Comparison of ENCODE assay signal across 17 cellular contexts in genomic region chr2:189837336-189837735, GRCh38. TPM values are rescaled to one million over a fixed set of nuclear protein-coding genes. Genes with fewer than 3 reads are reported as not detected.
DNase-seq lines count a peak whose midpoint lies in the region; ATAC-seq and TF ChIP-seq lines count a peak whose summit lies in the region.
"Had no signal": no experiment of that assay in that cellular context is flagged by ENCODE, and none has a peak within 500 bp of the region (broad histone marks: within the 10 kb centered on the region; RNA-seq: fewer than 3 reads in every experiment).

No MANE protein-coding gene starts in this region.

- H3K27ac ChIP-seq in A673 (ENCODE audit: low read depth, low read length, poor library complexity, severe bottlenecking): peak overlapping the region; percentile 76
- peak overlapping the region; percentile 46 for H3K27ac ChIP-seq in PC-3 (ENCODE audit: low read length)
- no peak overlapping the region for H3K27ac ChIP-seq in mesenchymal stem cell (ENCODE audit: low read length, poor library complexity, severe bottlenecking)
- H3K27ac ChIP-seq: HL-60, Peyer's patch had no signal

- TF ChIP-seq CTCF in A673 (conservative IDR thresholded peaks at IDR 0.05; ENCODE audit: low read depth, low read length) (no peak), PC-3 (conservative IDR thresholded peaks at IDR 0.05; ENCODE audit: low read depth, low read length) (no peak)

- H4K20me1 ChIP-seq in PC-3 (ENCODE audit: low read length): no peaks in the 10 kb centered on the region

- peaks cover 6% of the 10 kb centered on the region for H3K79me1 ChIP-seq in mesenchymal stem cell (replicated peaks; ENCODE audit: low read length, poor library complexity, severe bottlenecking)

- H2BK12ac ChIP-seq in mesenchymal stem cell (ENCODE audit: low read length in 2 of 2): no peak overlapping the region

- BruUV-seq in A673 (replicated peaks; lab: Mats Ljungman, UMichigan) (no TSS peak), PC-3 (replicated peaks; lab: Mats Ljungman, UMichigan) (no TSS peak)

- H3K4me3 ChIP-seq in A673 (ENCODE audit: low read depth, low read length, poor library complexity, severe bottlenecking) (no peak overlapping the region), PC-3 (ENCODE audit: low read length) (no peak overlapping the region), mesenchymal stem cell (ENCODE audit: insufficient read depth in 1 of 2, low read depth in 1 of 2, low read length in 2 of 2) (no peak overlapping the region)
- H3K4me3 ChIP-seq: K562, Peyer's patch had no signal

- 90% methylated on average over 2 of the region's 2 CpGs for WGBS in mesenchymal stem cell

- H3K9me2 ChIP-seq in PC-3 (replicated peaks; ENCODE audit: low read length): no peaks in the 10 kb centered on the region

- CTCF ChIA-PET in A673 (lab: Charles Lee): no interaction called here
- CTCF ChIA-PET in PC-3 (lab: Charles Lee): no interaction called here

- H3K36me3 ChIP-seq in A673 (ENCODE audit: insufficient read depth, low read length, poor library complexity, severe bottlenecking) (no peaks in the 10 kb centered on the region), PC-3 (ENCODE audit: low read depth, low read length) (no peaks in the 10 kb centered on the region), mesenchymal stem cell (ENCODE audit: control insufficient read depth in 1 of 2, insufficient read depth in 2 of 2, low read depth in 1 of 2, low read length in 2 of 2) (peaks cover 0 to 14% of the 10 kb centered on the region in 2 experiments)
- H3K36me3 ChIP-seq: Peyer's patch had no signal

- no peak overlapping the region for H3K18ac ChIP-seq in mesenchymal stem cell (ENCODE audit: low read depth in 1 of 2, low read length in 2 of 2)

- no peaks in the 10 kb centered on the region for H3K9me3 ChIP-seq in A673 (ENCODE audit: low read depth, low read length, poor library complexity, severe bottlenecking)
- no peaks in the 10 kb centered on the region for H3K9me3 ChIP-seq in PC-3 (ENCODE audit: low read length)
- no peaks in the 10 kb centered on the region for H3K9me3 ChIP-seq in mesenchymal stem cell (ENCODE audit: control insufficient read depth, low read length)
- H3K9me3 ChIP-seq: Peyer's patch had no signal

- peak overlapping the region; percentile 26 for H3K27ac Mint-ChIP-seq in activated naive CD8-positive, alpha-beta T cell treated with anti-CD3 and anti-CD28 coated beads for 36 hours

- no peak overlapping the region for H4K8ac ChIP-seq in mesenchymal stem cell (ENCODE audit: low read length)

- H2AFZ ChIP-seq in PC-3 (ENCODE audit: low read length): no peak overlapping the region
- H2AFZ ChIP-seq in mesenchymal stem cell (ENCODE audit: low read depth, low read length): no peak overlapping the region

- peak overlapping the region; percentile 49 for H2BK120ac ChIP-seq in mesenchymal stem cell (ENCODE audit: low read depth, low read length)

- no peaks in the 10 kb centered on the region for H3K79me2 ChIP-seq in PC-3 (ENCODE audit: low read length)

- ATAC-seq in PC-3 (no peak), HG03354 (IDR thresholded peaks at IDR 0.05; ENCODE audit: poor library complexity, severe bottlenecking, unreplicated experiment) (no peak), Right ventricle myocardium inferior (no peak)
- ATAC-seq: K562 had no signal

- no peak overlapping the region for H3K4me3 Mint-ChIP-seq in activated naive CD8-positive, alpha-beta T cell treated with anti-CD3 and anti-CD28 coated beads for 36 hours
- H3K4me3 Mint-ChIP-seq: CD4-positive, CD25-positive, alpha-beta regulatory T cell had no signal

- peaks cover 9% of the 10 kb centered on the region for H3K4me1 Mint-ChIP-seq in activated naive CD8-positive, alpha-beta T cell treated with anti-CD3 and anti-CD28 coated beads for 36 hours

- H3K9me3 Mint-ChIP-seq in activated naive CD8-positive, alpha-beta T cell treated with anti-CD3 and anti-CD28 coated beads for 36 hours: no peaks in the 10 kb centered on the region
- H3K9me3 Mint-ChIP-seq: CD4-positive, CD25-positive, alpha-beta regulatory T cell had no signal

- H3K9ac ChIP-seq in PC-3 (ENCODE audit: low read length) (no peak overlapping the region), mesenchymal stem cell (ENCODE audit: low read length) (no peak overlapping the region)

- H3K27me3 ChIP-seq in A673 (replicated peaks; ENCODE audit: insufficient read depth, low read depth, low read length, poor library complexity) (no peaks in the 10 kb centered on the region), PC-3 (ENCODE audit: low read length) (no peaks in the 10 kb centered on the region), mesenchymal stem cell (ENCODE audit: control insufficient read depth in 1 of 2, insufficient read depth in 1 of 2, low read length in 2 of 2) (no peaks in the 10 kb centered on the region)
- H3K27me3 ChIP-seq: Peyer's patch had no signal

- intact Hi-C loops in A673 (cut with micrococcal nuclease; ENCODE audit: unreplicated experiment): no loop called here
- intact Hi-C loops in PC-3 (cut with micrococcal nuclease): no loop called here
- intact Hi-C loops in Right ventricle myocardium inferior (cut with DNase I): no loop called here

- no peaks in the 10 kb centered on the region for H3F3A ChIP-seq in PC-3 (ENCODE audit: low read length, unreplicated experiment)

- peak overlapping the region; percentile 78 for H2AK5ac ChIP-seq in mesenchymal stem cell (ENCODE audit: low read length, severe bottlenecking)

- H3K4me2 ChIP-seq in PC-3 (ENCODE audit: low read length) (no peak overlapping the region), mesenchymal stem cell (ENCODE audit: low read length, poor library complexity, severe bottlenecking) (no peak overlapping the region)

- no peak overlapping the region for H2BK5ac ChIP-seq in mesenchymal stem cell (ENCODE audit: low read depth, low read length, poor library complexity, severe bottlenecking)

- no peak overlapping the region for H2BK15ac ChIP-seq in mesenchymal stem cell (ENCODE audit: low read depth, poor library complexity, severe bottlenecking)

- POLR2A ChIA-PET in A673 (lab: Charles Lee; ENCODE audit: low non-redundant PET) (interaction anchor here (0.6 kb wide), 1 partner anchor 164 kb away, joined by 3 read pairs; no protein-coding TSS in a partner anchor), PC-3 (lab: Charles Lee; ENCODE audit: unreplicated experiment) (interaction anchor here (0.5 kb wide), 1 partner anchor 1047 kb away, joined by 12 read pairs; no protein-coding TSS in a partner anchor)

- no peak overlapping the region for H3K23ac ChIP-seq in mesenchymal stem cell (ENCODE audit: low read length in 2 of 2)

- DNase-seq in A673 (ENCODE audit: low spot score): no peak
- DNase-seq in PC-3: no peak
- no peak for DNase-seq in activated naive CD8-positive, alpha-beta T cell treated with anti-CD3 and anti-CD28 coated beads for 36 hours
- DNase-seq in mesenchymal stem cell: no peak
- DNase-seq in NCI-H82 treated with DMSO at 0.1 percent for 48 hours (lab: John Stamatoyannopoulos, UW; ENCODE audit: unreplicated experiment): no peak
- DNase-seq in DMS114 treated with DMSO at 0.1 percent for 48 hours (lab: John Stamatoyannopoulos, UW; ENCODE audit: unreplicated experiment): no peak
- no peak for DNase-seq in Right ventricle myocardium inferior (ENCODE audit: missing footprints)
- DNase-seq: CD4-positive, CD25-positive, alpha-beta regulatory T cell; GF-D8; H7; NCI-H1048; NCI-H146; Peyer's patch; SIG-M5 had no signal

- H3K27me3 Mint-ChIP-seq in activated naive CD8-positive, alpha-beta T cell treated with anti-CD3 and anti-CD28 coated beads for 36 hours: no peaks in the 10 kb centered on the region
- H3K27me3 Mint-ChIP-seq: CD4-positive, CD25-positive, alpha-beta regulatory T cell had no signal

- peaks cover 34% of the 10 kb centered on the region for H3K36me3 Mint-ChIP-seq in activated naive CD8-positive, alpha-beta T cell treated with anti-CD3 and anti-CD28 coated beads for 36 hours

- no peak overlapping the region for H3K14ac ChIP-seq in mesenchymal stem cell (ENCODE audit: low read length in 2 of 2)

- H3K4me1 ChIP-seq in A673 (ENCODE audit: insufficient read depth, low read length, poor library complexity, severe bottlenecking): peaks cover 15% of the 10 kb centered on the region
- peaks cover 17% of the 10 kb centered on the region for H3K4me1 ChIP-seq in PC-3 (ENCODE audit: insufficient read depth, low read length)
- no peaks in the 10 kb centered on the region for H3K4me1 ChIP-seq in mesenchymal stem cell (ENCODE audit: control insufficient read depth, insufficient read depth, low read depth, low read length)
- H3K4me1 ChIP-seq: Peyer's patch had no signal

- no peak overlapping the region for H4K91ac ChIP-seq in mesenchymal stem cell (ENCODE audit: low read length)

- no peak overlapping the region for H3K4ac ChIP-seq in mesenchymal stem cell (ENCODE audit: low read depth in 1 of 2, low read length in 2 of 2)

RNA-seq across cellular contexts. Expression of gene PMS1, which starts 53.1 kb away (rescaled TPM):
- total RNA-seq in A673 (2021) (43.7 and 46.5 TPM in 2 replicates), PC-3 (2014; rRNA removed) (13.8 and 15.1 TPM in 2 replicates), Right ventricle myocardium inferior (15.1 TPM)
- total RNA-seq in activated naive CD8-positive, alpha-beta T cell treated with anti-CD3 and anti-CD28 coated beads for 36 hours: 10 to 100 TPM; 41.8 to 48.8 TPM
- 8.8 TPM for polyA plus RNA-seq in mesenchymal stem cell (2013, experiment 1 of 2)
- polyA plus RNA-seq in mesenchymal stem cell (2013, experiment 2 of 2): 9.5 TPM

RNA-seq across cellular contexts. Expression of gene ORMDL1, which starts 53.2 kb away (rescaled TPM):
- total RNA-seq in A673 (2021) (59.7 and 64.0 TPM in 2 replicates), PC-3 (2014; rRNA removed) (44.6 and 64.5 TPM in 2 replicates), Right ventricle myocardium inferior (21.9 TPM)
- total RNA-seq in activated naive CD8-positive, alpha-beta T cell treated with anti-CD3 and anti-CD28 coated beads for 36 hours: 10 to 100 TPM; 60.5 to 64.1 TPM
- 73.6 TPM for polyA plus RNA-seq in mesenchymal stem cell (2013, experiment 1 of 2)
- polyA plus RNA-seq in mesenchymal stem cell (2013, experiment 2 of 2): 79.0 TPM
